24 cellular contexts compared by ENCODE assay signal in genomic region chr14:93891756-93892504, GRCh38. TPM values are rescaled to one million over a fixed set of nuclear protein-coding genes. Genes with fewer than 3 reads are reported as not detected.
"Had no signal": no experiment of that assay in that cellular context is flagged by ENCODE, and none has a peak within 500 bp of the region (broad histone marks: within the 10 kb centered on the region; RNA-seq: fewer than 3 reads in every experiment).

No MANE protein-coding gene starts in this region.

- H3K4me3 Mint-ChIP-seq: activated CD8-positive, alpha-beta memory T cell treated with anti-CD3 and anti-CD28 coated beads, Interleukin-2, amount 10 ng/mL, durations not matched to agents 7 days and 5 days; activated naive CD8-positive, alpha-beta T cell; activated T-cell treated with anti-CD3 and anti-CD28 coated beads, Interleukin-2, amount 50 U/mL, for 24 hours; brain; dendritic cell treated with granulocyte-macrophage colony-stimulating factor and Interleukin-4, amounts not matched to agents 40 ng/mL and 50 ng/mL, for 4 days; effector memory CD8-positive, alpha-beta T cell; naive thymus-derived CD8-positive, alpha-beta T cell; stimulated activated naive B cell treated with anti-CD40 and anti-IgM and Interleukin-4, amounts not matched to agents 10 μg/mL and 1 μg/mL and 100 μg/mL, for 72 hours had no signal

- H3K4me1 ChIP-seq: psoas muscle had no signal

- H3K27ac ChIP-seq: psoas muscle, spleen, transverse colon had no signal

- DNase-seq: activated CD4-positive, alpha-beta T cell treated with anti-CD3 and anti-CD28 coated beads for 1 hour; activated CD4-positive, alpha-beta T cell treated with anti-CD3 and anti-CD28 coated beads, Interleukin-2, amount 50 U/mL, for 48 hours; activated CD8-positive, alpha-beta memory T cell treated with anti-CD3 and anti-CD28 coated beads, Interleukin-2, amount 10 ng/mL, durations not matched to agents 7 days and 5 days; activated effector memory CD4-positive, alpha-beta T cell treated with Interleukin-2 at 50 U/mL for 16 hours; activated T-cell treated with anti-CD3 and anti-CD28 coated beads, Interleukin-2, amount 50 U/mL, for 24 hours; effector memory CD8-positive, alpha-beta T cell; erythroblast; left cardiac atrium; naive thymus-derived CD8-positive, alpha-beta T cell; psoas muscle; spleen; stimulated activated CD4-positive, alpha-beta T cell treated with anti-CD3 and anti-CD28 coated beads, Interleukin-2, amount 100 ng/mL, for 24 hours; stimulated activated naive B cell treated with anti-CD40 and anti-IgM and Interleukin-4, amounts not matched to agents 10 μg/mL and 1 μg/mL and 100 μg/mL, for 72 hours; T1000; transverse colon had no signal

- H3K4me3 ChIP-seq: psoas muscle, spleen, transverse colon had no signal

- ATAC-seq: effector memory CD8-positive, alpha-beta T cell had no signal

- H3K4me1 Mint-ChIP-seq: activated CD8-positive, alpha-beta memory T cell treated with anti-CD3 and anti-CD28 coated beads, Interleukin-2, amount 10 ng/mL, durations not matched to agents 7 days and 5 days; stimulated activated naive B cell treated with anti-CD40 and anti-IgM and Interleukin-4, amounts not matched to agents 10 μg/mL and 1 μg/mL and 100 μg/mL, for 72 hours had no signal

- H3K36me3 ChIP-seq: spleen, transverse colon had no signal

- H3K9me3 ChIP-seq: psoas muscle, spleen, transverse colon had no signal

- H3K27me3 ChIP-seq: transverse colon had no signal

- H3K36me3 Mint-ChIP-seq: activated CD8-positive, alpha-beta memory T cell treated with anti-CD3 and anti-CD28 coated beads, Interleukin-2, amount 10 ng/mL, durations not matched to agents 7 days and 5 days; activated naive CD8-positive, alpha-beta T cell; brain; naive thymus-derived CD8-positive, alpha-beta T cell; stimulated activated naive B cell treated with anti-CD40 and anti-IgM and Interleukin-4, amounts not matched to agents 10 μg/mL and 1 μg/mL and 100 μg/mL, for 72 hours had no signal

- H3K27ac Mint-ChIP-seq: activated CD8-positive, alpha-beta memory T cell treated with anti-CD3 and anti-CD28 coated beads, Interleukin-2, amount 10 ng/mL, durations not matched to agents 7 days and 5 days; activated naive CD8-positive, alpha-beta T cell; activated T-cell treated with anti-CD3 and anti-CD28 coated beads, Interleukin-2, amount 50 U/mL, for 24 hours; dendritic cell treated with granulocyte-macrophage colony-stimulating factor and Interleukin-4, amounts not matched to agents 40 ng/mL and 50 ng/mL, for 4 days; effector memory CD8-positive, alpha-beta T cell; naive thymus-derived CD8-positive, alpha-beta T cell; stimulated activated naive B cell treated with anti-CD40 and anti-IgM and Interleukin-4, amounts not matched to agents 10 μg/mL and 1 μg/mL and 100 μg/mL, for 72 hours had no signal

- H3K9me3 Mint-ChIP-seq: activated T-cell treated with anti-CD3 and anti-CD28 coated beads, Interleukin-2, amount 50 U/mL, for 24 hours; dendritic cell treated with granulocyte-macrophage colony-stimulating factor and Interleukin-4, amounts not matched to agents 40 ng/mL and 50 ng/mL, for 4 days; effector memory CD8-positive, alpha-beta T cell; stimulated activated naive B cell treated with anti-CD40 and anti-IgM and Interleukin-4, amounts not matched to agents 10 μg/mL and 1 μg/mL and 100 μg/mL, for 72 hours had no signal

RNA-seq across cellular contexts. Expression of gene FAM181A, which starts 35.2 kb away (rescaled TPM):
- total RNA-seq: activated CD8-positive, alpha-beta memory T cell treated with anti-CD3 and anti-CD28 coated beads, Interleukin-2, amount 10 ng/mL, durations not matched to agents 7 days and 5 days; glomerular endothelial cell; left cardiac atrium; lung microvascular endothelial cell; mononuclear cell; naive thymus-derived CD8-positive, alpha-beta T cell; osteoblast; psoas muscle; sciatic nerve; spleen; subcutaneous adipose tissue; transverse colon had no signal
- polyA plus RNA-seq: naive thymus-derived CD8-positive, alpha-beta T cell; spleen had no signal
